Comparison of ENCODE assay signal across 8 cellular contexts in genomic region chr4:152935138-152935537, GRCh38. TPM values are rescaled to one million over a fixed set of nuclear protein-coding genes. Genes with fewer than 3 reads are reported as not detected.
DNase-seq lines count a peak whose midpoint lies in the region; ATAC-seq lines count a peak whose summit lies in the region.

No MANE protein-coding gene starts in this region.

- DNase-seq in DMS153 treated with DMSO at 0.1 percent for 48 hours (lab: John Stamatoyannopoulos, UW; ENCODE audit: unreplicated experiment) (peak; percentile 22), KBM-7 (peak; percentile 42), T47D (ENCODE audit: low read depth in 1 of 2, low spot score in 1 of 2) (peak; percentile 6 to 60), SHP77 (lab: John Stamatoyannopoulos, UW) (no peak)
- DNase-seq in naive thymus-derived CD4-positive, alpha-beta T cell = no peak

- no peak for ATAC-seq in naive thymus-derived CD4-positive, alpha-beta T cell
- ATAC-seq in GM21423 (IDR thresholded peaks at IDR 0.05; ENCODE audit: unreplicated experiment) (no peak), HG02885 (IDR thresholded peaks at IDR 0.05; ENCODE audit: poor library complexity, unreplicated experiment) (no peak)
- no peak for ATAC-seq in activated CD4-positive, CD25-positive, alpha-beta regulatory T cell treated with anti-CD3 and anti-CD28 coated beads, Interleukin-2, amount 50 U/mL, for 24 hours

- H3K4me1 ChIP-seq in naive thymus-derived CD4-positive, alpha-beta T cell (ENCODE audit: control insufficient read depth in 2 of 2, insufficient read depth in 2 of 2, low read length in 2 of 2) = peaks cover 0 to 8% of the 10 kb centered on the region in 2 donors

- peaks cover 40 to 78% (median 56%) of the 10 kb centered on the region in 5 donors for H3K27me3 Mint-ChIP-seq in naive thymus-derived CD4-positive, alpha-beta T cell

- in situ Hi-C loops in KBM-7 (cut with MboI; ENCODE audit: low pct_unique_long_range_greater_than_20kb, low sequenced_read_pairs) (no loop called here), T47D (cut with HindIII; ENCODE audit: low pct_unique_long_range_greater_than_20kb, low sequenced_read_pairs) (no loop called here)

- no peaks in the 10 kb centered on the region for H3K36me3 ChIP-seq in naive thymus-derived CD4-positive, alpha-beta T cell (ENCODE audit: control insufficient read depth in 2 of 3, insufficient read depth in 3 of 3, low read length in 3 of 3)

- H3K4me1 Mint-ChIP-seq in naive thymus-derived CD4-positive, alpha-beta T cell = peaks cover 13 to 27% (median 25%) of the 10 kb centered on the region in 7 donors

- POLR2A ChIA-PET in naive thymus-derived CD4-positive, alpha-beta T cell (lab: Charles Lee) = no interaction called here

- intact Hi-C loops in naive thymus-derived CD4-positive, alpha-beta T cell (cut with micrococcal nuclease) = loop anchor here (5.0 to 10.0 kb wide), 2 partner anchors 190 to 192 kb away; no protein-coding TSS in a partner anchor

- no peak overlapping the region for H3K27ac ChIP-seq in naive thymus-derived CD4-positive, alpha-beta T cell (ENCODE audit: low read depth, low read length)

- CTCF ChIA-PET in naive thymus-derived CD4-positive, alpha-beta T cell (lab: Charles Lee) = no interaction called here

- H3K4me3 Mint-ChIP-seq in naive thymus-derived CD4-positive, alpha-beta T cell = peak overlapping the region; percentile 62 to 86 (median 80)

- peaks cover 0 to 5% (median 0%) of the 10 kb centered on the region in 5 donors for H3K36me3 Mint-ChIP-seq in naive thymus-derived CD4-positive, alpha-beta T cell

- H3K4me3 ChIP-seq in naive thymus-derived CD4-positive, alpha-beta T cell (ENCODE audit: low read length) = no peak overlapping the region

- no peaks in the 10 kb centered on the region for H3K9me3 Mint-ChIP-seq in naive thymus-derived CD4-positive, alpha-beta T cell

- H3K27me3 ChIP-seq in naive thymus-derived CD4-positive, alpha-beta T cell (ENCODE audit: control insufficient read depth in 2 of 2, insufficient read depth in 2 of 2, low read length in 2 of 2) = peaks cover 3 to 9% of the 10 kb centered on the region in 2 donors

- H3K27ac Mint-ChIP-seq in naive thymus-derived CD4-positive, alpha-beta T cell = no peak overlapping the region

- no peaks in the 10 kb centered on the region for H3K9me3 ChIP-seq in naive thymus-derived CD4-positive, alpha-beta T cell (ENCODE audit: control insufficient read depth in 2 of 3, low read length in 3 of 3)

RNA-seq across cellular contexts. Expression of gene FHDC1, which starts 1.0 kb away (rescaled TPM):
- total RNA-seq in naive thymus-derived CD4-positive, alpha-beta T cell = under 1 TPM; 0.05 to 0.19 (median 0.10) TPM
- under 1 TPM in 1 of 2 donors, not detected in 1; 0.04 TPM for polyA plus RNA-seq in naive thymus-derived CD4-positive, alpha-beta T cell

Comparison
In these comparisons a context has a peak if more than half of its experiments do, and no peak if none do; other contexts are left out.
1. DNase-seq: peak in DMS153 treated with DMSO at 0.1 percent for 48 hours (single experiment), KBM-7 (single experiment) and T47D (2 of 2); none in naive thymus-derived CD4-positive, alpha-beta T cell (0 of 9) and SHP77 (0 of 2).